Comparison of ENCODE assay signal across 7 cellular contexts in the genomic region with DNA sequence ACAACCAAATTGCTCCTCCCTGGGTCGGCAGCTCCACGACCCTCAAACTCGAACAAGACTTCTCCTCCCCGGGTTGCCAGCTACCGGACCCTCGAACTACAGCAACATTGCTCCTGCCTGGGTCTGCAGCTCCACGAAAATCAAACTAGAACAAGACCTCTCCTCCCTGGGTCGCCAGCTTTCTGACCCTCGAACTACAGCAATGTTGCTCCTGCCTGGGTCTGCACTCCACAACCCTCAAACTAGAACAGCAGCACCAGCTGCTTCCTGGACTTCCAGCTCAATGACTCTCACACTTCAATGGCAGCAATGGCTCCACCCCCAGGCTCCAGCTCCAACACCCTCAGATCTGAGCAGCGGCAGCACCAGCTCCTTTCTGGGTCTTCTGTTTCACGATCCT.
DNase-seq lines count a peak whose midpoint lies in the region; ATAC-seq, FAIRE-seq and TF ChIP-seq lines count a peak whose summit lies in the region.
"Not testable (repeated sequence)": the region's sequence is repeated elsewhere in the genome, so short reads cannot be mapped to it uniquely, and the experiment has no call there.

No MANE protein-coding gene starts in this region.

- H3K9me1 ChIP-seq in endothelial cell of umbilical vein (replicated peaks; ENCODE audit: control insufficient read depth, extremely low read depth, insufficient read depth, low read length): not testable (repeated sequence)

- TF ChIP-seq POLR2A in endothelial cell of umbilical vein (IDR thresholded peaks at IDR 0.05; ENCODE audit: low read depth, low read length); lower leg skin (IDR thresholded peaks at IDR 0.05); prostate gland (IDR thresholded peaks at IDR 0.05): not testable (repeated sequence)

- DNase-seq in DND-41: peak; percentile 39
- peak in 2 of 3 experiments; percentile 13 to 44 for DNase-seq in NCI-H1417 (lab: John Stamatoyannopoulos, UW)
- DNase-seq in NCI-H748 (lab: John Stamatoyannopoulos, UW; ENCODE audit: unreplicated experiment): peak; percentile 20
- peak; percentile 41 for DNase-seq in SK-N-DZ (ENCODE audit: low spot score)
- DNase-seq in endothelial cell of umbilical vein (ENCODE audit: low read depth, low spot score): peak; percentile 31
- DNase-seq in lower leg skin (ENCODE audit: low spot score in 2 of 2): peak; percentile 23 to 81
- peak; percentile 25 for DNase-seq in prostate gland (ENCODE audit: low spot score)

- CTCF ChIA-PET in endothelial cell of umbilical vein (lab: Charles Lee): interaction anchor here (1.0 to 1.5 kb wide), 3 partner anchors 12 to 621 kb away, joined by 3 to 30 read pairs (median 3); no protein-coding TSS in a partner anchor

- not testable (repeated sequence) for H4K20me1 ChIP-seq in DND-41 (ENCODE audit: insufficient read depth, low read length); endothelial cell of umbilical vein (replicated peaks; ENCODE audit: control insufficient read depth, extremely low read depth, insufficient read depth, low read length)

- not testable (repeated sequence) for H3K36me3 ChIP-seq in DND-41 (ENCODE audit: insufficient read depth, low read length); endothelial cell of umbilical vein (ENCODE audit: control insufficient read depth in 2 of 2, extremely low read depth in 1 of 2, insufficient read depth in 2 of 2, low read length in 2 of 2); prostate gland

- H3K4me1 ChIP-seq in DND-41 (ENCODE audit: insufficient read depth, low read length); endothelial cell of umbilical vein (ENCODE audit: control insufficient read depth, extremely low read depth, insufficient read depth, low read length); prostate gland (replicated peaks): not testable (repeated sequence)

- ATAC-seq in DND-41 (ENCODE audit: insufficient read depth, low read depth): peak; percentile 98

- TF ChIP-seq CTCF in DND-41 (IDR thresholded peaks at IDR 0.05; ENCODE audit: borderline replicate concordance, extremely low read depth, low read length, poor library complexity, severe bottlenecking); endothelial cell of umbilical vein (IDR thresholded peaks at IDR 0.05; ENCODE audit: extremely low read depth in 1 of 2, insufficient read depth in 1 of 2, low read depth in 1 of 2, low read length in 2 of 2); lower leg skin (IDR thresholded peaks at IDR 0.05); prostate gland (IDR thresholded peaks at IDR 0.05): not testable (repeated sequence)

- dilution Hi-C loops in endothelial cell of umbilical vein (cut with MboI; ENCODE audit: extremely low pct_ligation_motif_present, low sequenced_read_pairs): not testable (repeated sequence)

- not testable (repeated sequence) for H3K4me3 ChIP-seq in DND-41 (ENCODE audit: low read depth in 1 of 2, low read length in 2 of 2); endothelial cell of umbilical vein (replicated peaks in 1 of 3; ENCODE audit: insufficient read depth in 1 of 3, low read depth in 1 of 3, low read length in 3 of 3); lower leg skin (ENCODE audit: low read depth, poor library complexity, severe bottlenecking); prostate gland

- not testable (repeated sequence) for H3K27me3 ChIP-seq in DND-41 (ENCODE audit: insufficient read depth, low read length, poor library complexity); endothelial cell of umbilical vein (ENCODE audit: control insufficient read depth in 2 of 2, insufficient read depth in 2 of 2, low read length in 2 of 2); prostate gland (replicated peaks; ENCODE audit: insufficient read depth)

- not testable (repeated sequence) for H3K27ac ChIP-seq in DND-41 (ENCODE audit: low read length); endothelial cell of umbilical vein (ENCODE audit: insufficient read depth, low read depth, low read length); prostate gland

- not testable (repeated sequence) for H3K9me3 ChIP-seq in DND-41 (ENCODE audit: insufficient read depth, low read length, severe bottlenecking); endothelial cell of umbilical vein (replicated peaks; ENCODE audit: control insufficient read depth, insufficient read depth, low read length); prostate gland

- not testable (repeated sequence) for H3K9ac ChIP-seq in DND-41 (ENCODE audit: low read depth, low read length); endothelial cell of umbilical vein (replicated peaks; ENCODE audit: extremely low read depth, insufficient read depth, low read length)

- H3K79me2 ChIP-seq in DND-41 (ENCODE audit: insufficient read depth, low read length); endothelial cell of umbilical vein (ENCODE audit: control insufficient read depth, insufficient read depth, low read length): not testable (repeated sequence)

- intact Hi-C loops in endothelial cell of umbilical vein (cut with micrococcal nuclease); prostate gland (cut with DNase I): not testable (repeated sequence)
- intact Hi-C loops in lower leg skin (cut with DNase I; ENCODE audit: low total_unique reads): loop anchor here (5.0 kb wide), 1 partner anchor 619 kb away; no protein-coding TSS in a partner anchor

- POLR2A ChIA-PET in endothelial cell of umbilical vein (lab: Charles Lee): interaction anchor here (1.5 kb wide), 1 partner anchor 621 kb away, joined by 11 read pairs; no protein-coding TSS in a partner anchor

- 60 to 67% methylated on average over 11 of the region's 11 CpGs for WGBS in lower leg skin, 2 donors
- 66% methylated on average over 11 of the region's 11 CpGs for whole genome bisulfite sequencing in prostate gland

- not testable (repeated sequence) for FAIRE-seq in endothelial cell of umbilical vein (lab: Jason Lieb, UNC)

- BruUV-seq in endothelial cell of umbilical vein (replicated peaks; lab: Mats Ljungman, UMichigan): not testable (repeated sequence)

- H2AFZ ChIP-seq in DND-41 (ENCODE audit: low read depth, low read length): 0 out of 2 replicates have a peak overlapping the region, but pooled peaks have one; percentile 3
- not testable (repeated sequence) for H2AFZ ChIP-seq in endothelial cell of umbilical vein (ENCODE audit: low read depth, low read length)

- peak overlapping the region; percentile 19; the same call in 1 of the 2 replicates for H3K4me2 ChIP-seq in DND-41 (ENCODE audit: insufficient read depth, low read length)
- H3K4me2 ChIP-seq in endothelial cell of umbilical vein (ENCODE audit: insufficient read depth, low read length): not testable (repeated sequence)
